Comparison of ENCODE assay signal across 18 cellular contexts in the genomic region with DNA sequence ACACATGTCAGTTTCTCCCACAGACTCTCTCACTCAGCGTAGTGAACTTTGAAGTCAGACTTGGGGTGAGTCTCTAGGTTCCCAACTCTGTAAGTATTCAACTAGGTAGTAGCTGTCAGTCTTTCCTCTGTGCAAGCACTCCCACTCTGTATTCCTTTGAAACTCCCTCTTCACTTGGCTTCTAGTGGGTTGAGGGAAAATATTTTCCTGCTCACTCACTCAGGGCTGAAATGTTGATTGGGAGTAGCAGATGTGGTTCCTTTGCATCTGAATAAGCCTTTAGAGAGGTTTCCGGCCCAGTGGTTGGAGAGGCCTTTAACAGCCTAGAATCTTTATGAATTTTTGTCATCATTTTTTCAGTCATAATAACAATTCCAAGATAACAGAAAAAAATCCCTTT. TPM values are rescaled to one million over a fixed set of nuclear protein-coding genes. Genes with fewer than 3 reads are reported as not detected.
A peak's percentile ranks its signal among the peaks of the same experiment; 100 is the strongest.
DNase-seq lines count a peak whose midpoint lies in the region; ATAC-seq lines count a peak whose summit lies in the region.
"Had no signal": no experiment of that assay in that cellular context is flagged by ENCODE, and none has a peak within 500 bp of the region (broad histone marks: within the 10 kb centered on the region; RNA-seq: fewer than 3 reads in every experiment).

No MANE protein-coding gene starts in this region.

- no peak overlapping the region for H3K4me3 Mint-ChIP-seq in CD4-positive, alpha-beta memory T cell
- H3K4me3 Mint-ChIP-seq: HFFc6 had no signal

- H3K9ac ChIP-seq in HUES64 (ENCODE audit: low read depth, low read length): no peak overlapping the region
- H3K9ac ChIP-seq: BLaER1 had no signal

- H3K27me3 ChIP-seq in HUES64 (ENCODE audit: insufficient read depth, low read length): no peaks in the 10 kb centered on the region
- H3K27me3 ChIP-seq in CD4-positive, alpha-beta memory T cell (ENCODE audit: insufficient read depth, low read length): no peaks in the 10 kb centered on the region
- H3K27me3 ChIP-seq: BLaER1 had no signal

- H3K27ac ChIP-seq in HUES64 (ENCODE audit: low read depth, low read length): peak overlapping the region; percentile 61; the same call in 1 of the 2 replicates
- H3K27ac ChIP-seq in CD4-positive, alpha-beta memory T cell (ENCODE audit: low read depth, low read length): no peak overlapping the region
- H3K27ac ChIP-seq: 22Rv1, BLaER1 had no signal

- no peak overlapping the region for H3K27ac Mint-ChIP-seq in CD4-positive, alpha-beta memory T cell
- H3K27ac Mint-ChIP-seq: HFFc6 had no signal

- H3K4me3 ChIP-seq in HUES64 (ENCODE audit: low read length): no peak overlapping the region
- H3K4me3 ChIP-seq in CD4-positive, alpha-beta memory T cell (ENCODE audit: low read length in 2 of 2): no peak overlapping the region
- H3K4me3 ChIP-seq: BLaER1 had no signal

- H3K4me1 ChIP-seq in HUES64 (ENCODE audit: insufficient read depth, low read length): peaks cover 11% of the 10 kb centered on the region; the same call in 1 of the 2 replicates
- H3K4me1 ChIP-seq in CD4-positive, alpha-beta memory T cell (ENCODE audit: insufficient read depth, low read length): no peaks in the 10 kb centered on the region
- H3K4me1 ChIP-seq: BLaER1 had no signal

- CTCF ChIA-PET in CD4-positive, alpha-beta memory T cell (lab: Charles Lee; ENCODE audit: partially characterized antibody): no interaction called here

- DNase-seq in AG08395 (ENCODE audit: low spot score) (peak; percentile 60), astrocyte of the hippocampus (ENCODE audit: low read depth, low spot score) (peak; percentile 58), iPS-NIHi7 (ENCODE audit: extremely low spot score) (peak; percentile 23), NCI-H345 (lab: John Stamatoyannopoulos, UW) (no peak), EL (no peak)
- DNase-seq in CD4-positive, alpha-beta memory T cell: no peak
- DNase-seq: DMS79 treated with DMSO at 0.1 percent for 48 hours; GDM1; HFFc6; KBM-7; NCI-H2081 treated with DMSO at 0.1 percent for 48 hours; NCI-H69; NK-92 treated with Interleukin-12 subunit alpha and Interleukin-12 subunit beta, amount 100 ng/mL, for 24 hours; SIG-M5 had no signal

- intact Hi-C loops in CD4-positive, alpha-beta memory T cell (cut with micrococcal nuclease): no loop called here

- 72% methylated on average over 2 of the region's 2 CpGs for WGBS in HUES64

- H3K9me3 ChIP-seq in HUES64 (ENCODE audit: insufficient read depth, low read depth, low read length): no peaks in the 10 kb centered on the region
- no peaks in the 10 kb centered on the region for H3K9me3 ChIP-seq in CD4-positive, alpha-beta memory T cell (ENCODE audit: control insufficient read depth in 1 of 2, low read length in 2 of 2)
- H3K9me3 ChIP-seq: BLaER1 had no signal

- peaks cover 0 to 5% (median under 1%) of the 10 kb centered on the region in 4 donors for H3K4me1 Mint-ChIP-seq in CD4-positive, alpha-beta memory T cell

- no peak for ATAC-seq in HG02938 (IDR thresholded peaks at IDR 0.05; ENCODE audit: unreplicated experiment)

- no peaks in the 10 kb centered on the region for H3K36me3 ChIP-seq in HUES64 (ENCODE audit: insufficient read depth, low read length)
- no peaks in the 10 kb centered on the region for H3K36me3 ChIP-seq in CD4-positive, alpha-beta memory T cell (ENCODE audit: insufficient read depth, low read length)
- H3K36me3 ChIP-seq: BLaER1 had no signal

- POLR2A ChIA-PET in CD4-positive, alpha-beta memory T cell (lab: Charles Lee; ENCODE audit: partially characterized antibody): no interaction called here

- peaks cover 0 to 7% of the 10 kb centered on the region in 2 donors for H3K36me3 Mint-ChIP-seq in CD4-positive, alpha-beta memory T cell

- no peaks in the 10 kb centered on the region for H3K27me3 Mint-ChIP-seq in CD4-positive, alpha-beta memory T cell

- H3K9me3 Mint-ChIP-seq in CD4-positive, alpha-beta memory T cell: no peaks in the 10 kb centered on the region
- H3K9me3 Mint-ChIP-seq: HFFc6 had no signal

RNA-seq across cellular contexts. Expression of gene ARRDC3, which starts 18.1 kb away (rescaled TPM):
- 7.9 TPM for polyA plus RNA-seq in HUES64 (2013, experiment 1 of 2)
- polyA plus RNA-seq in HUES64 (2013, experiment 2 of 2): 9.9 TPM
- 100 to 1,000 TPM; 123 to 130 TPM for total RNA-seq in CD4-positive, alpha-beta memory T cell
- 10 to 100 TPM; 46.7 to 66.6 TPM for polyA plus RNA-seq in CD4-positive, alpha-beta memory T cell

Comparison
In these comparisons a context has a peak if more than half of its experiments do, and no peak if none do; other contexts are left out.
1. DNase-seq: peak in AG08395 (single experiment), astrocyte of the hippocampus (single experiment) and iPS-NIHi7 (single experiment); none in CD4-positive, alpha-beta memory T cell (0 of 5), NCI-H345 (single experiment) and EL (single experiment).